ENCODE assay signal across 1 cellular context in genomic region chr10:91105269-91105668, GRCh38.
TF ChIP-seq lines count a peak whose summit lies in the region.

No MANE protein-coding gene starts in this region.

TF ChIP-seq in K562, 482 proteins besides CTCF, POLR2A, EP300 and RAD21 (continued from another document):
- TF ChIP-seq ZBTB40 (IDR thresholded peaks at IDR 0.05) (no peak), ZBTB40 (CRISPR knock-in tag; IDR thresholded peaks at IDR 0.05) (no peak), MLLT1 (IDR thresholded peaks at IDR 0.05) (no peak), NCOA4 (IDR thresholded peaks at IDR 0.05; ENCODE audit: partially characterized antibody) (no peak), RAD51 (IDR thresholded peaks at IDR 0.05; ENCODE audit: borderline replicate concordance, low read depth) (no peak)
